Comparison of ENCODE assay signal across 9 cellular contexts in the genomic region with DNA sequence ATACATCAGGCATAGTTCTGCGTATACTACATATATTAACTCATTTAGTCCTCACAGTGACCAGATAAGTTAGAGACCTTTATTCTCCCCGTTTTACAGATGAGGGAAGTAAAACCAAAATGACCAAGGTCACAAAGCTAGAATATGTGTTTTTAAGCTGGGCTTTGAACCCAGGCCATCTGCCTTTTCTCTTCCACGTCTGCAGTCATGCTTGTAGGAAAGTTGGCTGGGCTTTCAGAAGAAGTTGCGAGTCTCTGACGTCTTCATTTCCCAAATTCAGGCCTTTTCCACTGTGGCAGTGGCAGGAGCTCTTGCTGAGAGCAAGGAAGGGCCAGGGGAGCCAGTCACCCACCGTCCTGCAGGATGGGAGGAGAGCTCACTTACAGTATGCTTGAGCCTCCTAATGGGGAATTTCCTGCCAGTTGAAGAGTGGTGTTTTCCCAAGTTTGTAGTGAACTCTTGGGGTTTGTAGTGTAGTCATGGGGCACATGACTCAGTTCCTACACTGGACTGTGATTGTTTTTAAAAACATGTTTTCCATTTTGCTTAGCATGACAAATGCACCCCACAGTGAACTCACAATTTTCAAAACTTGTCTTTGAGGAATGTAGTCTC. TPM values are rescaled to one million over a fixed set of nuclear protein-coding genes. Genes with fewer than 3 reads are reported as not detected.
A peak's percentile ranks its signal among the peaks of the same experiment; 100 is the strongest.
DNase-seq lines count a peak whose midpoint lies in the region; ATAC-seq lines count a peak whose summit lies in the region.
"Had no signal": no experiment of that assay in that cellular context is flagged by ENCODE, and none has a peak within 500 bp of the region (broad histone marks: within the 10 kb centered on the region; RNA-seq: fewer than 3 reads in every experiment).

No MANE protein-coding gene starts in this region.

- H3K9me3 Mint-ChIP-seq in activated CD8-positive, alpha-beta memory T cell treated with anti-CD3 and anti-CD28 coated beads, Interleukin-2, amount 10 ng/mL, durations not matched to agents 7 days and 5 days (ENCODE audit: low read depth): peaks cover 3% of the 10 kb centered on the region
- H3K9me3 Mint-ChIP-seq in activated naive CD8-positive, alpha-beta T cell treated with anti-CD3 and anti-CD28 coated beads, Interleukin-2, amount 10 ng/mL, durations not matched to agents 7 days and 5 days: peaks cover 2% of the 10 kb centered on the region

- H3K27ac Mint-ChIP-seq in activated CD8-positive, alpha-beta memory T cell treated with anti-CD3 and anti-CD28 coated beads, Interleukin-2, amount 10 ng/mL, durations not matched to agents 7 days and 5 days: no peak overlapping the region
- H3K27ac Mint-ChIP-seq in activated naive CD8-positive, alpha-beta T cell treated with anti-CD3 and anti-CD28 coated beads, Interleukin-2, amount 10 ng/mL, durations not matched to agents 7 days and 5 days: peak overlapping the region; percentile 25

- H3K4me3 ChIP-seq in iPS DF 6.9 (ENCODE audit: low read length): no peak overlapping the region

- H3K36me3 ChIP-seq in iPS DF 6.9 (ENCODE audit: control insufficient read depth, insufficient read depth, low read length): no peaks in the 10 kb centered on the region

- POLR2A ChIA-PET in activated naive CD8-positive, alpha-beta T cell treated with anti-CD3 and anti-CD28 coated beads, Interleukin-2, amount 10 ng/mL, durations not matched to agents 7 days and 5 days (lab: Charles Lee): interaction anchor here (0.9 kb wide), 1 partner anchor 353 kb away, joined by 3 read pairs; no protein-coding TSS in a partner anchor

- ATAC-seq in activated CD8-positive, alpha-beta memory T cell treated with anti-CD3 and anti-CD28 coated beads, Interleukin-2, amount 10 ng/mL, durations not matched to agents 7 days and 5 days: peak; percentile 33
- no peak for ATAC-seq in activated naive CD8-positive, alpha-beta T cell treated with anti-CD3 and anti-CD28 coated beads, Interleukin-2, amount 10 ng/mL, durations not matched to agents 7 days and 5 days (ENCODE audit: low read depth)
- no peak for ATAC-seq in GM18858 (IDR thresholded peaks at IDR 0.05; ENCODE audit: unreplicated experiment)

- H3K27ac ChIP-seq in iPS DF 6.9 (ENCODE audit: low read length): peak overlapping the region; percentile 4

- peaks cover 23% of the 10 kb centered on the region for H3K4me1 Mint-ChIP-seq in activated CD8-positive, alpha-beta memory T cell treated with anti-CD3 and anti-CD28 coated beads, Interleukin-2, amount 10 ng/mL, durations not matched to agents 7 days and 5 days
- peaks cover 23% of the 10 kb centered on the region for H3K4me1 Mint-ChIP-seq in activated naive CD8-positive, alpha-beta T cell treated with anti-CD3 and anti-CD28 coated beads, Interleukin-2, amount 10 ng/mL, durations not matched to agents 7 days and 5 days

- no peaks in the 10 kb centered on the region for H3K9me3 ChIP-seq in iPS DF 6.9 (ENCODE audit: control insufficient read depth, insufficient read depth, low read length)

- CTCF ChIA-PET in activated CD8-positive, alpha-beta memory T cell treated with anti-CD3 and anti-CD28 coated beads, Interleukin-2, amount 10 ng/mL, durations not matched to agents 7 days and 5 days (lab: Charles Lee): interaction anchor here (1.1 to 1.2 kb wide), 2 partner anchors 17 to 99 kb away, joined by 3 to 4 read pairs; no protein-coding TSS in a partner anchor

- no peaks in the 10 kb centered on the region for H3K27me3 Mint-ChIP-seq in activated CD8-positive, alpha-beta memory T cell treated with anti-CD3 and anti-CD28 coated beads, Interleukin-2, amount 10 ng/mL, durations not matched to agents 7 days and 5 days
- no peaks in the 10 kb centered on the region for H3K27me3 Mint-ChIP-seq in activated naive CD8-positive, alpha-beta T cell treated with anti-CD3 and anti-CD28 coated beads, Interleukin-2, amount 10 ng/mL, durations not matched to agents 7 days and 5 days

- no peak overlapping the region for H3K4me3 Mint-ChIP-seq in activated CD8-positive, alpha-beta memory T cell treated with anti-CD3 and anti-CD28 coated beads, Interleukin-2, amount 10 ng/mL, durations not matched to agents 7 days and 5 days
- no peak overlapping the region for H3K4me3 Mint-ChIP-seq in activated naive CD8-positive, alpha-beta T cell treated with anti-CD3 and anti-CD28 coated beads, Interleukin-2, amount 10 ng/mL, durations not matched to agents 7 days and 5 days

- H3K4me1 ChIP-seq in iPS DF 6.9 (ENCODE audit: control insufficient read depth, insufficient read depth, low read length): peaks cover 10% of the 10 kb centered on the region; the same call in 1 of the 2 replicates

- peaks cover 22% of the 10 kb centered on the region for H3K36me3 Mint-ChIP-seq in activated CD8-positive, alpha-beta memory T cell treated with anti-CD3 and anti-CD28 coated beads, Interleukin-2, amount 10 ng/mL, durations not matched to agents 7 days and 5 days
- peaks cover 27% of the 10 kb centered on the region for H3K36me3 Mint-ChIP-seq in activated naive CD8-positive, alpha-beta T cell treated with anti-CD3 and anti-CD28 coated beads, Interleukin-2, amount 10 ng/mL, durations not matched to agents 7 days and 5 days

- DNase-seq in activated CD8-positive, alpha-beta memory T cell treated with anti-CD3 and anti-CD28 coated beads, Interleukin-2, amount 10 ng/mL, durations not matched to agents 7 days and 5 days: no peak
- no peak for DNase-seq in activated CD8-positive, alpha-beta memory T cell treated with anti-CD3 and anti-CD28 coated beads for 24 hours
- no peak for DNase-seq in activated naive CD8-positive, alpha-beta T cell treated with anti-CD3 and anti-CD28 coated beads, Interleukin-2, amount 10 ng/mL, durations not matched to agents 7 days and 5 days
- peak; percentile 52 for DNase-seq in iPS DF 6.9 (ENCODE audit: low read depth, low spot score)
- peak; percentile 37 for DNase-seq in stimulated activated CD4-positive, alpha-beta T cell treated with anti-CD3 and anti-CD28 coated beads, Interleukin-4, amount 100 ng/mL, for 24 hours
- no peak for DNase-seq in NCI-H1694 treated with DMSO at 0.1 percent for 48 hours (lab: John Stamatoyannopoulos, UW)
- no peak for DNase-seq in middle frontal gyrus (ENCODE audit: extremely low spot score, low spot score)

- no CpG with 5 or more reads among the region's 6 CpGs for WGBS in iPS DF 6.9 (ENCODE audit: insufficient coverage, insufficient read length)

- H3K27me3 ChIP-seq in iPS DF 6.9 (ENCODE audit: control insufficient read depth, insufficient read depth, low read length): no peaks in the 10 kb centered on the region

RNA-seq across cellular contexts. Expression of a gene that starts 34.2 kb away (rescaled TPM):
- total RNA-seq in activated CD8-positive, alpha-beta memory T cell treated with anti-CD3 and anti-CD28 coated beads, Interleukin-2, amount 10 ng/mL, durations not matched to agents 7 days and 5 days: not detected
- not detected for total RNA-seq in activated naive CD8-positive, alpha-beta T cell treated with anti-CD3 and anti-CD28 coated beads, Interleukin-2, amount 10 ng/mL, durations not matched to agents 7 days and 5 days
- total RNA-seq: urinary bladder had no signal

RNA-seq across cellular contexts. Expression of a gene that starts 51.0 kb away (rescaled TPM):
- total RNA-seq in activated CD8-positive, alpha-beta memory T cell treated with anti-CD3 and anti-CD28 coated beads, Interleukin-2, amount 10 ng/mL, durations not matched to agents 7 days and 5 days: 1 to 10 TPM; 6.6 to 8.4 TPM
- 10 to 100 TPM; 11.2 to 12.6 TPM for total RNA-seq in activated naive CD8-positive, alpha-beta T cell treated with anti-CD3 and anti-CD28 coated beads, Interleukin-2, amount 10 ng/mL, durations not matched to agents 7 days and 5 days

RNA-seq across cellular contexts. Expression of a gene that starts 59.3 kb away (rescaled TPM):
- total RNA-seq in activated CD8-positive, alpha-beta memory T cell treated with anti-CD3 and anti-CD28 coated beads, Interleukin-2, amount 10 ng/mL, durations not matched to agents 7 days and 5 days: 10 to 100 TPM; 23.9 to 24.6 TPM
- total RNA-seq in activated naive CD8-positive, alpha-beta T cell treated with anti-CD3 and anti-CD28 coated beads, Interleukin-2, amount 10 ng/mL, durations not matched to agents 7 days and 5 days: 10 to 100 TPM; 31.0 to 31.4 TPM

Comparison
In these comparisons a context has a peak if more than half of its experiments do, and no peak if none do; other contexts are left out.
1. DNase-seq: peak in iPS DF 6.9 (single experiment) and stimulated activated CD4-positive, alpha-beta T cell treated with anti-CD3 and anti-CD28 coated beads, Interleukin-4, amount 100 ng/mL, for 24 hours (single experiment); none in activated CD8-positive, alpha-beta memory T cell treated with anti-CD3 and anti-CD28 coated beads, Interleukin-2, amount 10 ng/mL, durations not matched to agents 7 days and 5 days (single experiment), activated CD8-positive, alpha-beta memory T cell treated with anti-CD3 and anti-CD28 coated beads for 24 hours (single experiment), activated naive CD8-positive, alpha-beta T cell treated with anti-CD3 and anti-CD28 coated beads, Interleukin-2, amount 10 ng/mL, durations not matched to agents 7 days and 5 days (single experiment), NCI-H1694 treated with DMSO at 0.1 percent for 48 hours (single experiment) and middle frontal gyrus (single experiment).